In genomic region chr4:89995006-89995405, GRCh38 we compare ENCODE assay signal across 14 cellular contexts.
DNase-seq lines count a peak whose midpoint lies in the region; ATAC-seq and TF ChIP-seq lines count a peak whose summit lies in the region.
"Had no signal": no experiment of that assay in that cellular context is flagged by ENCODE, and none has a peak within 500 bp of the region (broad histone marks: within the 10 kb centered on the region; RNA-seq: fewer than 3 reads in every experiment).

No MANE protein-coding gene starts in this region.

- H3K27ac Mint-ChIP-seq in nephron = peak overlapping the region; percentile 96 to 99 (median 99)
- H3K27ac Mint-ChIP-seq in type B pancreatic cell = peak overlapping the region; percentile 64
- H3K27ac Mint-ChIP-seq in HFFc6 = no peak overlapping the region
- H3K27ac Mint-ChIP-seq: B cell; CD4-positive, alpha-beta memory T cell; GM23338 had no signal

- H3K4me3 ChIP-seq in HUES48 (ENCODE audit: low read depth, low read length) = no peak overlapping the region
- no peak overlapping the region for H3K4me3 ChIP-seq in hepatocyte
- H3K4me3 ChIP-seq: GM23338 had no signal

- WGBS in hepatocyte (ENCODE audit: low lambda C conversion rate, missing lambda C conversion rate) = 56% methylated on average over 4 of the region's 4 CpGs

- H4K20me1 ChIP-seq in hepatocyte (ENCODE audit: insufficient read depth, poor library complexity, severe bottlenecking) = no peaks in the 10 kb centered on the region

- H3K27me3 Mint-ChIP-seq in nephron (ENCODE audit: low read depth) (peaks cover 3% of the 10 kb centered on the region), type B pancreatic cell (peaks cover 31% of the 10 kb centered on the region), HFFc6 (ENCODE audit: insufficient read depth) (no peaks in the 10 kb centered on the region; the same call in 1 of the 2 replicates)

- H3K36me3 ChIP-seq in HUES48 (ENCODE audit: control insufficient read depth, insufficient read depth, low read length) = no peaks in the 10 kb centered on the region
- H3K36me3 ChIP-seq in hepatocyte (replicated peaks; ENCODE audit: insufficient read depth, low read depth) = no peaks in the 10 kb centered on the region

- DNase-seq in hepatocyte (ENCODE audit: low spot score) (no peak), type B pancreatic cell (ENCODE audit: extremely low spot score, unreplicated experiment) (no peak), left colon (no peak), HFFc6 (no peak)
- DNase-seq in activated effector memory CD4-positive, alpha-beta T cell treated with Interleukin-2 at 50 U/mL for 16 hours = no peak
- DNase-seq: C1 segment of cervical spinal cord; CD4-positive, alpha-beta memory T cell; DND-41; GDM1; H7 had no signal

- no peak overlapping the region for H2AFZ ChIP-seq in hepatocyte
- H2AFZ ChIP-seq: GM23338 had no signal

- no peaks in the 10 kb centered on the region for H3K9me3 Mint-ChIP-seq in nephron
- H3K9me3 Mint-ChIP-seq in type B pancreatic cell = no peaks in the 10 kb centered on the region
- peaks cover 25% of the 10 kb centered on the region for H3K9me3 Mint-ChIP-seq in HFFc6
- H3K9me3 Mint-ChIP-seq: CD4-positive, alpha-beta memory T cell; GM23338 had no signal

- peaks cover 17% of the 10 kb centered on the region for H3K4me1 ChIP-seq in HUES48 (ENCODE audit: control insufficient read depth, insufficient read depth, low read length)
- peaks cover 29% of the 10 kb centered on the region for H3K4me1 ChIP-seq in hepatocyte (ENCODE audit: insufficient read depth)

- H3K79me2 ChIP-seq in hepatocyte = no peaks in the 10 kb centered on the region

- ATAC-seq in left colon = no peak
- ATAC-seq: GM23338 had no signal

- H3K9me3 ChIP-seq in HUES48 (ENCODE audit: control insufficient read depth, insufficient read depth, low read length) (no peaks in the 10 kb centered on the region), hepatocyte (ENCODE audit: low read depth) (no peaks in the 10 kb centered on the region)

- H3K9me2 ChIP-seq in hepatocyte (replicated peaks; ENCODE audit: insufficient read depth) = no peaks in the 10 kb centered on the region

- TF ChIP-seq CTCF in hepatocyte (IDR thresholded peaks at IDR 0.05; ENCODE audit: poor library complexity) (no peak), nephron (IDR thresholded peaks at IDR 0.05; ENCODE audit: unreplicated experiment in 3 of 3) (no peak), type B pancreatic cell (conservative IDR thresholded peaks at IDR 0.05) (no peak), HFFc6 (IDR thresholded peaks at IDR 0.05) (no peak)

- peak overlapping the region; percentile 63 for H3K4me2 ChIP-seq in hepatocyte
- H3K4me2 ChIP-seq: GM23338 had no signal

- H3K4me1 Mint-ChIP-seq in nephron = peaks cover 7% of the 10 kb centered on the region
- H3K4me1 Mint-ChIP-seq in type B pancreatic cell (ENCODE audit: unreplicated experiment) = peaks cover 21% of the 10 kb centered on the region
- H3K4me1 Mint-ChIP-seq in HFFc6 (ENCODE audit: low read depth) = no peaks in the 10 kb centered on the region
- H3K4me1 Mint-ChIP-seq: B cell; CD4-positive, alpha-beta memory T cell had no signal

- intact Hi-C loops in left colon (cut with DNase I, micrococcal nuclease) = no loop called here

- no peaks in the 10 kb centered on the region for H3K27me3 ChIP-seq in HUES48 (ENCODE audit: control insufficient read depth, insufficient read depth, low read length)
- H3K27me3 ChIP-seq in hepatocyte = no peaks in the 10 kb centered on the region

- H3K9ac ChIP-seq in HUES48 (ENCODE audit: low read depth, low read length) = no peak overlapping the region

- H3K36me3 Mint-ChIP-seq in nephron (ENCODE audit: low read depth) (no peaks in the 10 kb centered on the region), type B pancreatic cell (no peaks in the 10 kb centered on the region), HFFc6 (ENCODE audit: low read depth) (no peaks in the 10 kb centered on the region)
- H3K36me3 Mint-ChIP-seq: CD4-positive, alpha-beta memory T cell had no signal

- H3K27ac ChIP-seq in HUES48 (ENCODE audit: low read depth, low read length) (peak overlapping the region; percentile 44), hepatocyte (peak overlapping the region; percentile 78)

- H3K4me3 Mint-ChIP-seq in nephron (peak overlapping the region in 1 of 3 experiments; percentile 41), type B pancreatic cell (no peak overlapping the region), HFFc6 (no peak overlapping the region)
- H3K4me3 Mint-ChIP-seq: B cell; CD4-positive, alpha-beta memory T cell; GM23338 had no signal
